Comparison of ENCODE assay signal across 16 cellular contexts in genomic region chr21:45528028-45528705, GRCh38. TPM values are rescaled to one million over a fixed set of nuclear protein-coding genes. Genes with fewer than 3 reads are reported as not detected.
A peak's percentile ranks its signal among the peaks of the same experiment; 100 is the strongest.
DNase-seq lines count a peak whose midpoint lies in the region; ATAC-seq and TF ChIP-seq lines count a peak whose summit lies in the region.
"Had no signal": no experiment of that assay in that cellular context is flagged by ENCODE, and none has a peak within 500 bp of the region (broad histone marks: within the 10 kb centered on the region; RNA-seq: fewer than 3 reads in every experiment).

No MANE protein-coding gene starts in this region.

- intact Hi-C loops in transverse colon (cut with DNase I; ENCODE audit: low total_unique reads) = no loop called here

- no peaks in the 10 kb centered on the region for H3K9me3 ChIP-seq in cardiac muscle cell (ENCODE audit: low read depth)
- no peaks in the 10 kb centered on the region for H3K9me3 ChIP-seq in transverse colon
- H3K9me3 ChIP-seq: prostate gland had no signal

- no peak for TF ChIP-seq CTCF in cardiac muscle cell (IDR thresholded peaks at IDR 0.05; ENCODE audit: low read depth, low read length)
- no peak for TF ChIP-seq CTCF in nephron (IDR thresholded peaks at IDR 0.05; ENCODE audit: unreplicated experiment in 3 of 3)
- no peak for TF ChIP-seq CTCF in transverse colon (IDR thresholded peaks at IDR 0.05)

- H3K4me3 ChIP-seq in cardiac muscle cell (no peak overlapping the region), transverse colon (no peak overlapping the region)
- H3K4me3 ChIP-seq: prostate gland had no signal

- H3K27ac ChIP-seq in cardiac muscle cell (peak overlapping the region; percentile 60), transverse colon (no peak overlapping the region)
- H3K27ac ChIP-seq: prostate gland had no signal

- peak; percentile 13 for DNase-seq in activated naive CD8-positive, alpha-beta T cell treated with anti-CD3 and anti-CD28 coated beads, Interleukin-2, amount 10 ng/mL, durations not matched to agents 7 days and 5 days
- DNase-seq in activated naive CD8-positive, alpha-beta T cell treated with anti-CD3 and anti-CD28 coated beads for 36 hours = no peak
- no peak for DNase-seq in cardiac muscle cell (ENCODE audit: low read depth in 1 of 2, low spot score in 1 of 2)
- peak; percentile 6 for DNase-seq in transverse colon
- DNase-seq in OCI-M2 (lab: John Stamatoyannopoulos, UW; ENCODE audit: unreplicated experiment) = no peak
- DNase-seq: Kasumi-1; NCI-H2171; NCI-H82; stimulated activated naive CD8-positive, alpha-beta T cell treated with anti-CD3 and anti-CD28 coated beads, Interleukin-15, amount 100 ng/mL, for 72 hours; SW 1271 had no signal

- TF ChIP-seq POLR2A in transverse colon (IDR thresholded peaks at IDR 0.05) = no peak

- no peak for TF ChIP-seq EP300 in transverse colon (IDR thresholded peaks at IDR 0.05; ENCODE audit: low read depth)

- H3K27me3 ChIP-seq in cardiac muscle cell (no peaks in the 10 kb centered on the region), transverse colon (no peaks in the 10 kb centered on the region)

- in situ Hi-C loops in transverse colon (cut with MboI; ENCODE audit: low pct_ligation_motif_present in 1 of 4, low pct_unique_long_range_greater_than_20kb in 1 of 4, low sequenced_read_pairs in 3 of 4) = no loop called here

- peaks cover 7% of the 10 kb centered on the region for H3K4me1 Mint-ChIP-seq in activated naive CD8-positive, alpha-beta T cell treated with anti-CD3 and anti-CD28 coated beads, Interleukin-2, amount 10 ng/mL, durations not matched to agents 7 days and 5 days
- peaks cover 2% of the 10 kb centered on the region for H3K4me1 Mint-ChIP-seq in activated naive CD8-positive, alpha-beta T cell treated with anti-CD3 and anti-CD28 coated beads for 36 hours
- peaks cover 5% of the 10 kb centered on the region for H3K4me1 Mint-ChIP-seq in nephron

- no peak overlapping the region for H3K27ac Mint-ChIP-seq in activated naive CD8-positive, alpha-beta T cell treated with anti-CD3 and anti-CD28 coated beads, Interleukin-2, amount 10 ng/mL, durations not matched to agents 7 days and 5 days
- H3K27ac Mint-ChIP-seq in activated naive CD8-positive, alpha-beta T cell treated with anti-CD3 and anti-CD28 coated beads for 36 hours = no peak overlapping the region
- peak overlapping the region in 2 of 3 experiments; percentile 37 to 46 for H3K27ac Mint-ChIP-seq in nephron
- H3K27ac Mint-ChIP-seq: activated naive CD8-positive, alpha-beta T cell had no signal

- 93% methylated on average over 18 of the region's 18 CpGs; no CpG with 5 or more reads in 1 of the 2 donors for WGBS in transverse colon (ENCODE audit: low coverage in 1 of 2), 2 donors

- ATAC-seq in activated naive CD8-positive, alpha-beta T cell treated with anti-CD3 and anti-CD28 coated beads, Interleukin-2, amount 10 ng/mL, durations not matched to agents 7 days and 5 days (ENCODE audit: low read depth) = no peak
- no peak for ATAC-seq in GM18868 (IDR thresholded peaks at IDR 0.05; ENCODE audit: unreplicated experiment)
- ATAC-seq in HG02623 (IDR thresholded peaks at IDR 0.05; ENCODE audit: unreplicated experiment) = no peak
- ATAC-seq: activated CD4-positive, CD25-positive, alpha-beta regulatory T cell treated with anti-CD3 and anti-CD28 coated beads, Interleukin-2, amount 50 U/mL, for 24 hours; stimulated activated naive CD8-positive, alpha-beta T cell treated with anti-CD3 and anti-CD28 coated beads, Interleukin-15, amount 100 ng/mL, for 72 hours had no signal

- no peak overlapping the region for H3K4me3 Mint-ChIP-seq in activated naive CD8-positive, alpha-beta T cell treated with anti-CD3 and anti-CD28 coated beads, Interleukin-2, amount 10 ng/mL, durations not matched to agents 7 days and 5 days
- no peak overlapping the region for H3K4me3 Mint-ChIP-seq in activated naive CD8-positive, alpha-beta T cell treated with anti-CD3 and anti-CD28 coated beads for 36 hours
- H3K4me3 Mint-ChIP-seq in nephron = no peak overlapping the region
- H3K4me3 Mint-ChIP-seq: activated naive CD8-positive, alpha-beta T cell; stimulated activated naive CD8-positive, alpha-beta T cell treated with anti-CD3 and anti-CD28 coated beads, Interleukin-15, amount 100 ng/mL, for 72 hours had no signal

- no peaks in the 10 kb centered on the region for H3K9me3 Mint-ChIP-seq in activated naive CD8-positive, alpha-beta T cell treated with anti-CD3 and anti-CD28 coated beads, Interleukin-2, amount 10 ng/mL, durations not matched to agents 7 days and 5 days
- H3K9me3 Mint-ChIP-seq in activated naive CD8-positive, alpha-beta T cell treated with anti-CD3 and anti-CD28 coated beads for 36 hours = no peaks in the 10 kb centered on the region
- no peaks in the 10 kb centered on the region for H3K9me3 Mint-ChIP-seq in nephron
- H3K9me3 Mint-ChIP-seq: stimulated activated naive CD8-positive, alpha-beta T cell treated with anti-CD3 and anti-CD28 coated beads, Interleukin-15, amount 100 ng/mL, for 72 hours had no signal

- H3K4me1 ChIP-seq in cardiac muscle cell (ENCODE audit: low read depth) (peaks cover 11% of the 10 kb centered on the region), transverse colon (peaks cover 0 to 19% (median 13%) of the 10 kb centered on the region in 4 donors)
- H3K4me1 ChIP-seq: prostate gland had no signal

- no peaks in the 10 kb centered on the region for H3K27me3 Mint-ChIP-seq in activated naive CD8-positive, alpha-beta T cell treated with anti-CD3 and anti-CD28 coated beads, Interleukin-2, amount 10 ng/mL, durations not matched to agents 7 days and 5 days
- H3K27me3 Mint-ChIP-seq in activated naive CD8-positive, alpha-beta T cell treated with anti-CD3 and anti-CD28 coated beads for 36 hours = no peaks in the 10 kb centered on the region
- H3K27me3 Mint-ChIP-seq in nephron (ENCODE audit: low read depth) = no peaks in the 10 kb centered on the region
- H3K27me3 Mint-ChIP-seq: activated naive CD8-positive, alpha-beta T cell; stimulated activated naive CD8-positive, alpha-beta T cell treated with anti-CD3 and anti-CD28 coated beads, Interleukin-15, amount 100 ng/mL, for 72 hours had no signal

- H3K36me3 ChIP-seq in cardiac muscle cell (no peaks in the 10 kb centered on the region), transverse colon (no peaks in the 10 kb centered on the region)
- H3K36me3 ChIP-seq: prostate gland had no signal

- peaks cover 11% of the 10 kb centered on the region for H3K36me3 Mint-ChIP-seq in activated naive CD8-positive, alpha-beta T cell treated with anti-CD3 and anti-CD28 coated beads, Interleukin-2, amount 10 ng/mL, durations not matched to agents 7 days and 5 days
- peaks cover 29% of the 10 kb centered on the region for H3K36me3 Mint-ChIP-seq in activated naive CD8-positive, alpha-beta T cell treated with anti-CD3 and anti-CD28 coated beads for 36 hours
- H3K36me3 Mint-ChIP-seq in nephron (ENCODE audit: low read depth) = peaks cover 18% of the 10 kb centered on the region
- H3K36me3 Mint-ChIP-seq: activated naive CD8-positive, alpha-beta T cell had no signal

- POLR2A ChIA-PET in activated naive CD8-positive, alpha-beta T cell treated with anti-CD3 and anti-CD28 coated beads, Interleukin-2, amount 10 ng/mL, durations not matched to agents 7 days and 5 days (lab: Charles Lee) = no interaction called here

RNA-seq across cellular contexts. Expression of gene SLC19A1, which starts 14.1 kb away (rescaled TPM):
- total RNA-seq in activated naive CD8-positive, alpha-beta T cell treated with anti-CD3 and anti-CD28 coated beads, Interleukin-2, amount 10 ng/mL, durations not matched to agents 7 days and 5 days = 10 to 100 TPM; 34.3 to 38.4 TPM
- 10 to 100 TPM; 63.2 to 64.0 TPM for total RNA-seq in activated naive CD8-positive, alpha-beta T cell treated with anti-CD3 and anti-CD28 coated beads for 36 hours
- 19.5 and 25.4 TPM in 2 replicates for total RNA-seq in cardiac muscle cell
- polyA plus RNA-seq in cardiac muscle cell = 35.1 and 50.3 TPM in 2 replicates
- total RNA-seq in transverse colon = 10 to 100 TPM in 3 of 4 donors, 1 to 10 TPM in 1; 8.3 to 24.1 (median 17.3) TPM

Comparison
In these comparisons a context has a peak if more than half of its experiments do, and no peak if none do; other contexts are left out.
1. DNase-seq: peak in activated naive CD8-positive, alpha-beta T cell treated with anti-CD3 and anti-CD28 coated beads, Interleukin-2, amount 10 ng/mL, durations not matched to agents 7 days and 5 days (single experiment) and transverse colon (single experiment); none in activated naive CD8-positive, alpha-beta T cell treated with anti-CD3 and anti-CD28 coated beads for 36 hours (single experiment), cardiac muscle cell (0 of 2) and OCI-M2 (single experiment).
2. H3K27ac Mint-ChIP-seq: peak in nephron (2 of 3); none in activated naive CD8-positive, alpha-beta T cell treated with anti-CD3 and anti-CD28 coated beads, Interleukin-2, amount 10 ng/mL, durations not matched to agents 7 days and 5 days (single experiment) and activated naive CD8-positive, alpha-beta T cell treated with anti-CD3 and anti-CD28 coated beads for 36 hours (single experiment).